32 cellular contexts compared by ENCODE assay signal in genomic region chr6:127824061-127824460, GRCh38.
DNase-seq lines count a peak whose midpoint lies in the region; ATAC-seq, FAIRE-seq and TF ChIP-seq lines count a peak whose summit lies in the region.
"Had no signal": no experiment of that assay in that cellular context is flagged by ENCODE, and none has a peak within 500 bp of the region (broad histone marks: within the 10 kb centered on the region; RNA-seq: fewer than 3 reads in every experiment).

No MANE protein-coding gene starts in this region.

- H3K27me3 Mint-ChIP-seq in CD8-positive, alpha-beta memory T cell = no peaks in the 10 kb centered on the region
- no peaks in the 10 kb centered on the region for H3K27me3 Mint-ChIP-seq in central memory CD8-positive, alpha-beta T cell
- H3K27me3 Mint-ChIP-seq: dendritic cell treated with granulocyte-macrophage colony-stimulating factor and Interleukin-4, amounts not matched to agents 40 ng/mL and 50 ng/mL, for 4 days had no signal

- ATAC-seq in A549 = no peak
- ATAC-seq in central memory CD8-positive, alpha-beta T cell (replicated peaks; ENCODE audit: extremely low read depth, poor library complexity, severe bottlenecking) = no peak
- ATAC-seq in GM19023 (IDR thresholded peaks at IDR 0.05; ENCODE audit: unreplicated experiment) = no peak
- no peak for ATAC-seq in HG03439 (IDR thresholded peaks at IDR 0.05; ENCODE audit: unreplicated experiment)
- ATAC-seq: left cardiac atrium had no signal

- peaks cover 22 to 70% (median 31%) of the 10 kb centered on the region in 3 donors for H3K36me3 Mint-ChIP-seq in CD8-positive, alpha-beta memory T cell
- peaks cover 39% of the 10 kb centered on the region for H3K36me3 Mint-ChIP-seq in central memory CD8-positive, alpha-beta T cell (ENCODE audit: insufficient read depth)

- no peaks in the 10 kb centered on the region for H3F3A ChIP-seq in MM.1S (ENCODE audit: insufficient read depth, low read length)

- peak overlapping the region in 5 of 7 donors; percentile 4 to 47 (median 32) for H3K4me3 Mint-ChIP-seq in CD8-positive, alpha-beta memory T cell
- H3K4me3 Mint-ChIP-seq in central memory CD8-positive, alpha-beta T cell = peak overlapping the region; percentile 33
- H3K4me3 Mint-ChIP-seq: dendritic cell treated with granulocyte-macrophage colony-stimulating factor and Interleukin-4, amounts not matched to agents 40 ng/mL and 50 ng/mL, for 4 days had no signal

- no peaks in the 10 kb centered on the region for H3K79me2 ChIP-seq in MM.1S (ENCODE audit: low read length)

- POLR2A ChIA-PET in A549 (lab: Yijun Ruan, JAX) = no interaction called here
- POLR2A ChIA-PET in CD8-positive, alpha-beta memory T cell (lab: Charles Lee) = no interaction called here

- TF ChIP-seq RAD21 in A549 (conservative IDR thresholded peaks at IDR 0.05 in 1 of 2, IDR thresholded peaks at IDR 0.05 in 1 of 2) = no peak

- H4K20me1 ChIP-seq in MM.1S (ENCODE audit: insufficient read depth, low read length) = no peaks in the 10 kb centered on the region
- H4K20me1 ChIP-seq: BLaER1 had no signal

- peaks cover 64 to 94% (median 94%) of the 10 kb centered on the region in 3 donors for H3K4me1 Mint-ChIP-seq in CD8-positive, alpha-beta memory T cell
- peaks cover 52% of the 10 kb centered on the region for H3K4me1 Mint-ChIP-seq in central memory CD8-positive, alpha-beta T cell

- H3K4me1 ChIP-seq in A549 (no peaks in the 10 kb centered on the region), MM.1S (ENCODE audit: low read length) (no peaks in the 10 kb centered on the region)
- peaks cover 30% of the 10 kb centered on the region for H3K4me1 ChIP-seq in CD8-positive, alpha-beta memory T cell (ENCODE audit: insufficient read depth, low read length)
- H3K4me1 ChIP-seq: ascending aorta, BLaER1, esophagus squamous epithelium, upper lobe of left lung had no signal

- TF ChIP-seq EP300 in A549 (IDR thresholded peaks at IDR 0.05) = no peak

- H3K9me3 ChIP-seq in A549 (no peaks in the 10 kb centered on the region), MM.1S (replicated peaks; ENCODE audit: insufficient read depth, low read length) (no peaks in the 10 kb centered on the region)
- no peaks in the 10 kb centered on the region for H3K9me3 ChIP-seq in CD8-positive, alpha-beta memory T cell (ENCODE audit: low read length)
- H3K9me3 ChIP-seq: ascending aorta, BLaER1, esophagus squamous epithelium, ovary, upper lobe of left lung had no signal

- DNase-seq in A549 (ENCODE audit: low read depth in 1 of 2, low spot score in 1 of 2) (no peak), MM.1S (peak; percentile 7), SKM-1 treated with dmso at 0.1 percent for 144 hours (lab: John Stamatoyannopoulos, UW; ENCODE audit: unreplicated experiment) (no peak), HT-29 (ENCODE audit: low spot score) (no peak)
- no peak for DNase-seq in CD8-positive, alpha-beta memory T cell
- no peak for DNase-seq in central memory CD8-positive, alpha-beta T cell (ENCODE audit: low spot score in 2 of 2)
- DNase-seq: ACHN; activated CD4-positive, CD25-positive, alpha-beta regulatory T cell treated with anti-CD3 and anti-CD28 coated beads, Interleukin-2, amount 50 U/mL, for 72 hours; activated naive CD4-positive, alpha-beta T cell; DMS79; esophagus squamous epithelium; foreskin melanocyte; GF-D8; left cardiac atrium; mammary epithelial cell; NCI-H1092 treated with DMSO at 0.1 percent for 48 hours; NCI-H1930; NCI-H526; ovary; retina; SIG-M5; T-helper 1 cell had no signal

- no peaks in the 10 kb centered on the region for H3K36me3 ChIP-seq in CD8-positive, alpha-beta memory T cell (ENCODE audit: insufficient read depth, low read length)
- H3K36me3 ChIP-seq in MM.1S (replicated peaks; ENCODE audit: insufficient read depth, low read length) = no peaks in the 10 kb centered on the region
- H3K36me3 ChIP-seq: ascending aorta, BLaER1, cardiac muscle cell, esophagus squamous epithelium, ovary, upper lobe of left lung had no signal

- FAIRE-seq in A549 (lab: Jason Lieb, UNC) = no peak
- FAIRE-seq: endometrium, RCC 7860, TTC549 had no signal

- H3K4me3 ChIP-seq in A549 = 0 out of 3 replicates have a peak overlapping the region, but pooled peaks have one; percentile 18
- no peak overlapping the region for H3K4me3 ChIP-seq in CD8-positive, alpha-beta memory T cell (ENCODE audit: low read length)
- H3K4me3 ChIP-seq in MM.1S (ENCODE audit: low read length) = no peak overlapping the region
- H3K4me3 ChIP-seq: ascending aorta, BLaER1, cardiac muscle cell, esophagus squamous epithelium, ovary, upper lobe of left lung had no signal

- no peak overlapping the region for H3K27ac ChIP-seq in A549
- H3K27ac ChIP-seq in CD8-positive, alpha-beta memory T cell (ENCODE audit: low read depth, low read length) = no peak overlapping the region
- no peak overlapping the region for H3K27ac ChIP-seq in MM.1S (ENCODE audit: low read length)
- H3K27ac ChIP-seq: ascending aorta, BLaER1, cardiac muscle cell, esophagus squamous epithelium, ovary, upper lobe of left lung had no signal

- H3K9ac ChIP-seq in MM.1S (ENCODE audit: low read length) = no peak overlapping the region
- H3K9ac ChIP-seq: BLaER1 had no signal

- peak overlapping the region in 3 of 8 donors; percentile 38 to 80 (median 63) for H3K27ac Mint-ChIP-seq in CD8-positive, alpha-beta memory T cell
- peak overlapping the region; percentile 20 for H3K27ac Mint-ChIP-seq in central memory CD8-positive, alpha-beta T cell (ENCODE audit: low read depth)
- H3K27ac Mint-ChIP-seq: dendritic cell treated with granulocyte-macrophage colony-stimulating factor and Interleukin-4, amounts not matched to agents 40 ng/mL and 50 ng/mL, for 4 days had no signal

- peaks cover 0 to 12% (median 0%) of the 10 kb centered on the region in 5 donors for H3K9me3 Mint-ChIP-seq in CD8-positive, alpha-beta memory T cell
- H3K9me3 Mint-ChIP-seq in central memory CD8-positive, alpha-beta T cell = no peaks in the 10 kb centered on the region

- no peaks in the 10 kb centered on the region for H3K9me2 ChIP-seq in MM.1S (replicated peaks; ENCODE audit: insufficient read depth, low read length)

- WGBS in A549 (ENCODE audit: missing lambda C conversion rate) = 25% methylated on average over 3 of the region's 3 CpGs

- H3K4me2 ChIP-seq in A549 = peak overlapping the region; percentile 28
- H3K4me2 ChIP-seq in MM.1S (ENCODE audit: low read depth, low read length) = no peak overlapping the region
- H3K4me2 ChIP-seq: BLaER1 had no signal

- H3K27me3 ChIP-seq in CD8-positive, alpha-beta memory T cell (ENCODE audit: insufficient read depth, low read length, poor library complexity, severe bottlenecking) = no peaks in the 10 kb centered on the region
- no peaks in the 10 kb centered on the region for H3K27me3 ChIP-seq in MM.1S (replicated peaks; ENCODE audit: insufficient read depth, low read length)
- H3K27me3 ChIP-seq: ascending aorta, BLaER1, cardiac muscle cell, esophagus squamous epithelium, ovary, upper lobe of left lung had no signal

- H2AFZ ChIP-seq in MM.1S (ENCODE audit: low read length) = no peak overlapping the region

- CTCF ChIA-PET in A549 (lab: Yijun Ruan, JAX) = no interaction called here
- CTCF ChIA-PET in CD8-positive, alpha-beta memory T cell (lab: Charles Lee) = no interaction called here

- TF ChIP-seq CTCF in A549 (IDR thresholded peaks at IDR 0.05) = no peak
- TF ChIP-seq CTCF in MM.1S (IDR thresholded peaks at IDR 0.05; ENCODE audit: low read length) = no peak

- TF ChIP-seq POLR2A in A549 (IDR thresholded peaks at IDR 0.05; ENCODE audit: low read length) = no peak

TF ChIP-seq in A549, 52 proteins besides CTCF, POLR2A, EP300 and RAD21 (continues in another document):
- TF ChIP-seq NR3C1 (IDR thresholded peaks at IDR 0.05) = no peak
- TF ChIP-seq JUNB (IDR thresholded peaks at IDR 0.05) = no peak
- no peak for TF ChIP-seq ELK1 (IDR thresholded peaks at IDR 0.05; ENCODE audit: low read depth, low read length)
- TF ChIP-seq NPAS2 (CRISPR knock-in tag; IDR thresholded peaks at IDR 0.05; ENCODE audit: borderline replicate concordance) = no peak
- TF ChIP-seq CHD4 (IDR thresholded peaks at IDR 0.05; ENCODE audit: borderline replicate concordance) = no peak
- TF ChIP-seq NFE2L2 (conservative IDR thresholded peaks at IDR 0.05; ENCODE audit: low read length) = no peak
- no peak for TF ChIP-seq SREBF2 (IDR thresholded peaks at IDR 0.05)
- no peak for TF ChIP-seq CBX8 (IDR thresholded peaks at IDR 0.05)
- TF ChIP-seq, protein P1, sequence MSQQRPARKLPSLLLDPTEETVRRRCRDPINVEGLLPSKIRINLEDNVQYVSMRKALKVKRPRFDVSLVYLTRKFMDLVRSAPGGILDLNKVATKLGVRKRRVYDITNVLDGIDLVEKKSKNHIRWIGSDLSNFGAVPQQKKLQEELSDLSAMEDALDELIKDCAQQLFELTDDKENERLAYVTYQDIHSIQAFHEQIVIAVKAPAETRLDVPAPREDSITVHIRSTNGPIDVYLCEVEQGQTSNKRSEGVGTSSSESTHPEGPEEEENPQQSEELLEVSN (IDR thresholded peaks at IDR 0.05; ENCODE audit: borderline replicate concordance, low read depth) = no peak
- no peak for TF ChIP-seq ATOH8 (CRISPR knock-in tag; IDR thresholded peaks at IDR 0.05; ENCODE audit: low read depth)
